28 cellular contexts compared by ENCODE assay signal in the genomic region with DNA sequence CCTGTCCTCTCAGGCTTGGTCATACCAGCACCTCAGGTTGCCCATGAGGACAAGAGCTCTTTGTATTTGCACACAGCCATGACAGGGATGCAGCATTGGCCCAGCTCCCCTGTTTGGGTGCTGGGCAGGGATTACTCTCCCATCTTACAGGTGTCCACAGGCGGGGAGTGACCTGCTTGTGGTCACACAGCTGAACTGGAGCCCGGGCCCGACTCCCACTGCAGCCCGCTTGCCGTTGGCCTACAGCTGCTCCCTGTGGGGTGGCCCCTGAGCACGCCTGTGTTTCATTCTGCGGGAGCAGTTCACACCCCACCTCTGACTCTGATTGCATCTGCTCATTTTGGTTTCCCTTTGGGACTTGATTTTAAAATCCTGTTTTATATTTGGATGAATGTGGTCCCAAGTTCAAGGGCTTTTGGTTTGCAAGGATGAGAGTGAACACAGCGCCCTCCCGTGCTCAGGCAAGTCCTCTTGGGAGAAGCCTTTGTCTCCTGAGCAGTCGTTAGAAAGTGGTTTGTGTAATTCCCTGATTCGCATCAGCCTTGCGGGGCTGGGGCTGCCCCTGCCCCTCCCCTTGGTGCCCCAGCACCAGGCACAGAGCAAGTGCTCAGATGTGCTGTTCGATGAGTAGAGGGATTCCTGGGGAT. TPM values are rescaled to one million over a fixed set of nuclear protein-coding genes. Genes with fewer than 3 reads are reported as not detected.
DNase-seq lines count a peak whose midpoint lies in the region; ATAC-seq, FAIRE-seq and TF ChIP-seq lines count a peak whose summit lies in the region.
"Had no signal": no experiment of that assay in that cellular context is flagged by ENCODE, and none has a peak within 500 bp of the region (broad histone marks: within the 10 kb centered on the region; RNA-seq: fewer than 3 reads in every experiment).

No MANE protein-coding gene starts in this region.

- no peak overlapping the region for H3K56ac ChIP-seq in H1 (replicated peaks; ENCODE audit: insufficient read length, low read depth, low read length)

- H2AFZ ChIP-seq in H1 (ENCODE audit: low read length) = no peak overlapping the region
- H2AFZ ChIP-seq: hepatocyte, parathyroid adenoma had no signal

- H3K4me3 ChIP-seq in heart right ventricle (no peak overlapping the region), H1 (ENCODE audit: extremely low read depth in 1 of 4, insufficient read depth in 2 of 4, low read depth in 3 of 4, low read length in 4 of 4) (no peak overlapping the region), prostate gland (no peak overlapping the region), tibial nerve (no peak overlapping the region)
- H3K4me3 ChIP-seq: hepatocyte, Peyer's patch, sigmoid colon, stomach had no signal

- no peaks in the 10 kb centered on the region for H3K79me2 ChIP-seq in H1 (ENCODE audit: control insufficient read depth in 1 of 2, insufficient read depth in 2 of 2, low read length in 2 of 2)
- H3K79me2 ChIP-seq: hepatocyte, parathyroid adenoma had no signal

- FAIRE-seq in H1 (lab: Jason Lieb, UNC) = no peak
- FAIRE-seq: A204.1, H54 had no signal

- H3K27me3 ChIP-seq in heart right ventricle (no peaks in the 10 kb centered on the region), H1 (replicated peaks in 1 of 4; ENCODE audit: control insufficient read depth in 3 of 4, extremely low read depth in 1 of 4, insufficient read depth in 3 of 4, low read length in 3 of 4) (no peaks in the 10 kb centered on the region), prostate gland (replicated peaks; ENCODE audit: insufficient read depth) (no peaks in the 10 kb centered on the region), tibial nerve (no peaks in the 10 kb centered on the region)
- H3K27me3 ChIP-seq: hepatocyte, Peyer's patch, sigmoid colon, stomach had no signal

- intact Hi-C loops in left cardiac atrium (cut with DNase I) (loop anchor here in 1 of 2 donors (5.0 kb wide), 1 partner anchor 506 kb away; a partner anchor contains a TSS), heart right ventricle (cut with DNase I) (loop anchor here in 2 of 10 donors (2.0 to 10.0 kb wide), 2 partner anchors 68 to 508 kb away; a partner anchor contains a TSS), prostate gland (cut with DNase I) (no loop called here)

- H4K91ac ChIP-seq in H1 (replicated peaks; ENCODE audit: insufficient read length, low read length) = no peak overlapping the region

- H2BK20ac ChIP-seq in H1 (ENCODE audit: low read length) = no peak overlapping the region

- H4K20me1 ChIP-seq in H1 (replicated peaks in 1 of 2; ENCODE audit: control insufficient read depth in 1 of 2, insufficient read depth in 2 of 2, low read length in 2 of 2) = peaks cover 0 to 4% of the 10 kb centered on the region in 2 experiments

- POLR2A ChIA-PET in H1 (lab: Charles Lee; ENCODE audit: partially characterized antibody) = interaction anchor here (0.9 to 2.0 kb wide), 4 partner anchors 9 to 66 kb away, joined by 3 to 5 read pairs (median 4); a partner anchor contains a TSS

- ATAC-seq in left cardiac atrium (no peak), heart right ventricle (no peak), HG03175 (IDR thresholded peaks at IDR 0.05; ENCODE audit: unreplicated experiment) (no peak)
- ATAC-seq: natural killer cell treated with Interleukin-12 subunit alpha and Interleukin-12 subunit beta and Interleukin-15 and Interleukin-18, amount 100 ng/mL, for 72 hours had no signal

- H3K9me3 ChIP-seq in heart right ventricle = no peaks in the 10 kb centered on the region
- no peaks in the 10 kb centered on the region for H3K9me3 ChIP-seq in H1 (ENCODE audit: insufficient read depth in 2 of 2, low read depth in 1 of 2, low read length in 1 of 2)
- H3K9me3 ChIP-seq in prostate gland = no peaks in the 10 kb centered on the region
- H3K9me3 ChIP-seq in tibial nerve = no peaks in the 10 kb centered on the region
- H3K9me3 ChIP-seq: Peyer's patch, sigmoid colon, SK-N-SH, stomach had no signal

- no peak overlapping the region for H4K8ac ChIP-seq in H1 (ENCODE audit: extremely low read depth, insufficient read depth, low read length)

- no peak overlapping the region for H3K4me2 ChIP-seq in H1 (ENCODE audit: insufficient read depth in 1 of 2, low read depth in 2 of 2, low read length in 2 of 2)
- H3K4me2 ChIP-seq: hepatocyte, SK-N-SH had no signal

- no peaks in the 10 kb centered on the region for H3K79me1 ChIP-seq in H1 (ENCODE audit: low read depth, low read length)

- TF ChIP-seq CTCF in heart right ventricle (IDR thresholded peaks at IDR 0.05) (no peak), H1 (IDR thresholded peaks at IDR 0.05; ENCODE audit: control extremely low read depth in 1 of 3, insufficient read depth in 1 of 3, low read depth in 1 of 3, low read length in 3 of 3) (peak in 2 of 3 experiments; percentile 7 to 8; a peak in 2 of 4 replicates), prostate gland (IDR thresholded peaks at IDR 0.05) (no peak), tibial nerve (IDR thresholded peaks at IDR 0.05) (no peak)

- H2BK120ac ChIP-seq in H1 (replicated peaks; ENCODE audit: low read depth, low read length) = no peak overlapping the region

- H3K23ac ChIP-seq in H1 (ENCODE audit: insufficient read length) = no peak overlapping the region

- H2AK5ac ChIP-seq in H1 (ENCODE audit: low read depth, low read length) = no peak overlapping the region

- no peak overlapping the region for H3K4ac ChIP-seq in H1 (replicated peaks; ENCODE audit: insufficient read length, low read depth, low read length)

- no peak overlapping the region for H3K14ac ChIP-seq in H1 (ENCODE audit: insufficient read length)

- CTCF ChIA-PET in H1 (lab: Charles Lee; ENCODE audit: partially characterized antibody) = interaction anchor here (0.5 to 12.5 kb wide), 9 partner anchors 9 to 84 kb away, joined by 3 to 264 read pairs (median 8); a partner anchor contains a TSS

- no peak overlapping the region for H4K5ac ChIP-seq in H1 (ENCODE audit: insufficient read length, low read depth, low read length)

- 72 to 85% methylated on average over 13 of the region's 13 CpGs for WGBS in heart right ventricle, 2 donors
- WGBS in H1 (ENCODE audit: extremely low coverage in 1 of 2, insufficient coverage in 1 of 2, insufficient read length in 1 of 2, insufficient replicate concordance in 2 of 2, low coverage in 1 of 2, low lambda C conversion rate in 2 of 2, missing lambda C conversion rate in 1 of 2), 2 experiments = 96% methylated on average over 13 of the region's 13 CpGs; no CpG with 5 or more reads in 1 of the 2 experiments
- WGBS in prostate gland = 77% methylated on average over 12 of the region's 13 CpGs
- WGBS in tibial nerve, 2 donors = 62 to 67% methylated on average over 13 of the region's 13 CpGs

- H3K23me2 ChIP-seq in H1 (ENCODE audit: low read depth, low read length) = no peaks in the 10 kb centered on the region

- H3K9ac ChIP-seq in H1 (replicated peaks in 1 of 4; ENCODE audit: extremely low read depth in 1 of 4, low read depth in 3 of 4, low read length in 3 of 4) = no peak overlapping the region
- H3K9ac ChIP-seq: parathyroid adenoma, SK-N-SH had no signal

- no peak for TF ChIP-seq POLR2A in H1 (IDR thresholded peaks at IDR 0.05; ENCODE audit: control extremely low read depth in 1 of 2, low read depth in 2 of 2, low read length in 2 of 2)
- no peak for TF ChIP-seq POLR2A in prostate gland (IDR thresholded peaks at IDR 0.05)
- no peak for TF ChIP-seq POLR2A in tibial nerve (IDR thresholded peaks at IDR 0.05)

- H3K4me1 ChIP-seq in heart right ventricle (peaks cover 16 to 47% (median 39%) of the 10 kb centered on the region in 9 donors), H1 (replicated peaks in 1 of 4; ENCODE audit: control insufficient read depth in 3 of 4, insufficient read depth in 4 of 4, low read length in 3 of 4) (no peaks in the 10 kb centered on the region), prostate gland (replicated peaks) (peaks cover 17% of the 10 kb centered on the region), tibial nerve (peaks cover 0 to 58% (median 20%) of the 10 kb centered on the region in 4 donors)
- H3K4me1 ChIP-seq: parathyroid adenoma had no signal

- H3K27ac ChIP-seq in heart right ventricle (peak overlapping the region in 2 of 10 donors; percentile 31 to 79), H1 (ENCODE audit: low read depth, low read length) (no peak overlapping the region), prostate gland (peak overlapping the region; percentile 16 to 95), tibial nerve (peak overlapping the region; percentile 2 to 96 (median 52))
- H3K27ac ChIP-seq: epithelial cell of prostate, hepatocyte, parathyroid adenoma, Peyer's patch, sigmoid colon, stomach, VCaP had no signal

- no peak overlapping the region for H3K18ac ChIP-seq in H1 (ENCODE audit: extremely low read depth, low read length)

- no peak overlapping the region for H2BK5ac ChIP-seq in H1 (ENCODE audit: low read depth, low read length)

- TF ChIP-seq EP300 in H1 (IDR thresholded peaks at IDR 0.05; ENCODE audit: borderline replicate concordance in 1 of 2, low read depth in 2 of 2, low read length in 2 of 2) = no peak
- TF ChIP-seq EP300 in tibial nerve (IDR thresholded peaks at IDR 0.05) = peak in 1 of 2 donors; percentile 26

- TF ChIP-seq RAD21 in H1 (IDR thresholded peaks at IDR 0.05 in 1 of 2, conservative IDR thresholded peaks at IDR 0.05 in 1 of 2; ENCODE audit: low read depth in 2 of 2, low read length in 2 of 2) = no peak

- peak; percentile 20 for DNase-seq in left cardiac atrium
- DNase-seq in heart right ventricle = no peak
- no peak for DNase-seq in H1 (ENCODE audit: low read depth in 1 of 2, low spot score in 2 of 2)
- no peak for DNase-seq in prostate gland (ENCODE audit: low spot score)
- no peak for DNase-seq in tibial nerve (ENCODE audit: low spot score in 2 of 2)
- DNase-seq in SKM-1 treated with dmso at 0.1 percent for 144 hours (lab: John Stamatoyannopoulos, UW; ENCODE audit: unreplicated experiment) = no peak
- DNase-seq in kidney tubule cell (ENCODE audit: low spot score) = no peak
- DNase-seq: activated CD4-positive, alpha-beta T cell treated with anti-CD3 and anti-CD28 coated beads, Interleukin-2, amount 50 U/mL, for 1 hour; activated naive CD4-positive, alpha-beta T cell treated with anti-CD3 and anti-CD28 coated beads, Interleukin-2, amount 50 U/mL, for 16 hours; aorta; foreskin fibroblast; GF-D8; NCI-H1694 treated with DMSO at 0.1 percent for 48 hours; NCI-H526; Peyer's patch; sigmoid colon; SK-N-SH; stimulated activated CD4-positive, alpha-beta T cell treated with anti-CD3 and anti-CD28 coated beads, Interleukin-15, amount 100 ng/mL, for 24 hours; stomach had no signal

- H3K36me3 ChIP-seq in heart right ventricle (peaks cover 0 to 86% (median 27%) of the 10 kb centered on the region in 9 donors), H1 (ENCODE audit: control insufficient read depth in 2 of 4, insufficient read depth in 4 of 4, low read length in 3 of 4) (peaks cover 7 to 20% (median 12%) of the 10 kb centered on the region in 4 experiments; a peak in 7 of 8 replicates), prostate gland (peaks cover 11 to 17% of the 10 kb centered on the region in 2 donors), tibial nerve (peaks cover 0 to 88% (median 13%) of the 10 kb centered on the region in 3 donors)

- no peak overlapping the region for H2BK12ac ChIP-seq in H1 (ENCODE audit: low read depth, low read length)

- H2BK15ac ChIP-seq in H1 (ENCODE audit: low read length) = no peak overlapping the region

RNA-seq across cellular contexts. Expression of a gene that starts 9.3 kb away (rescaled TPM):
- 10 to 100 TPM; 19.4 to 21.0 TPM for total RNA-seq in left cardiac atrium
- 10 to 100 TPM; 17.4 to 30.7 (median 22.1) TPM for total RNA-seq in heart right ventricle
- 10 to 100 TPM; 27.3 to 32.9 TPM for polyA plus RNA-seq in heart right ventricle
- 22.9 and 26.2 TPM in 2 replicates for total RNA-seq in H1 (2021; fragmentation: NEBNext Ultra II Directional; extraction: Animal tissue kit (Norgen Biotek cat#: 25700))
- polyA plus RNA-seq in H1 (2011; rRNA removed) = 20.4 and 26.7 TPM in 2 replicates
- 34.3 TPM for polyA plus RNA-seq in H1 (2011; cell fraction: cytosol; rRNA removed)
- 80.4 TPM for polyA plus RNA-seq in H1 (2011; cell fraction: nucleus; rRNA removed)
- polyA plus RNA-seq in H1 (2012, experiment 1 of 2) = 14.3 to 28.4 TPM (median 26.6 TPM) in 4 replicates
- polyA plus RNA-seq in H1 (2012, experiment 2 of 2) = 17.5 TPM
- 13.5 TPM for polyA plus RNA-seq in H1 (2013, experiment 1 of 2)
- 13.1 TPM for polyA plus RNA-seq in H1 (2013, experiment 2 of 2)
- 24.3 and 33.6 TPM in 2 replicates for polyA minus RNA-seq in H1 (2011; rRNA and poly(A)+ RNA removed)
- polyA minus RNA-seq in H1 (2011; cell fraction: cytosol; rRNA and poly(A)+ RNA removed) = 15.3 TPM
- 33.8 TPM for polyA minus RNA-seq in H1 (2011; cell fraction: nucleus; rRNA and poly(A)+ RNA removed)
- 100 to 1,000 TPM in 1 of 2 donors, 10 to 100 TPM in 1; 90.0 to 114 TPM for total RNA-seq in prostate gland
- 10 to 100 TPM; 32.1 to 49.8 (median 44.2) TPM for total RNA-seq in tibial nerve

RNA-seq across cellular contexts. Expression of a gene that starts 17.5 kb away (rescaled TPM):
- total RNA-seq in left cardiac atrium (under 1 TPM in 1 of 2 donors, not detected in 1; 0.27 TPM), heart right ventricle (under 1 TPM in 1 of 10 donors, not detected in 9; 0.34 TPM), prostate gland (under 1 TPM; 0.28 to 0.59 TPM), tibial nerve (1 to 10 TPM in 3 of 4 donors, under 1 TPM in 1; 0.98 to 1.8 (median 1.4) TPM)
- polyA plus RNA-seq in heart right ventricle (under 1 TPM; 0.19 to 0.22 TPM), H1 (2011; rRNA removed) (0.70 and 1.2 TPM in 2 replicates)
- total RNA-seq in H1 (2021; fragmentation: NEBNext Ultra II Directional; extraction: Animal tissue kit (Norgen Biotek cat#: 25700)) = not detected in 2 replicates
- polyA plus RNA-seq in H1 (2011; cell fraction: cytosol; rRNA removed) = 0.62 TPM
- 0.44 TPM for polyA plus RNA-seq in H1 (2011; cell fraction: nucleus; rRNA removed)
- polyA plus RNA-seq in H1 (2012, experiment 1 of 2) = 0.69 to 1.6 TPM (median 1.3 TPM) in 4 replicates
- 0.43 TPM for polyA plus RNA-seq in H1 (2012, experiment 2 of 2)
- polyA plus RNA-seq in H1 (2013, experiment 1 of 2) = 0.28 TPM
- 0.17 TPM for polyA plus RNA-seq in H1 (2013, experiment 2 of 2)
- not detected in 2 replicates for polyA minus RNA-seq in H1 (2011; rRNA and poly(A)+ RNA removed)
- not detected for polyA minus RNA-seq in H1 (2011; cell fraction: cytosol; rRNA and poly(A)+ RNA removed)
- polyA minus RNA-seq in H1 (2011; cell fraction: nucleus; rRNA and poly(A)+ RNA removed) = 0.40 TPM
- total RNA-seq: hepatocyte, Peyer's patch, stomach had no signal
- polyA plus RNA-seq: SK-N-SH had no signal

RNA-seq across cellular contexts. Expression of a gene that starts 44.0 kb away (rescaled TPM):
- total RNA-seq in left cardiac atrium = under 1 TPM; 0.63 to 0.65 TPM
- under 1 TPM in 6 of 10 donors, not detected in 4; 0.12 to 0.36 (median 0.17) TPM for total RNA-seq in heart right ventricle
- under 1 TPM; 0.28 to 0.37 TPM for polyA plus RNA-seq in heart right ventricle
- total RNA-seq in H1 (2021; fragmentation: NEBNext Ultra II Directional; extraction: Animal tissue kit (Norgen Biotek cat#: 25700)) = 5.4 and 7.2 TPM in 2 replicates
- polyA plus RNA-seq in H1 (2011; rRNA removed) = 10.0 and 13.9 TPM in 2 replicates
- 5.2 TPM for polyA plus RNA-seq in H1 (2011; cell fraction: cytosol; rRNA removed)
- 14.7 TPM for polyA plus RNA-seq in H1 (2011; cell fraction: nucleus; rRNA removed)
- 2.3 to 7.1 TPM (median 5.9 TPM) in 4 replicates for polyA plus RNA-seq in H1 (2012, experiment 1 of 2)
- polyA plus RNA-seq in H1 (2012, experiment 2 of 2) = 3.2 TPM
- 5.7 TPM for polyA plus RNA-seq in H1 (2013, experiment 1 of 2)
- 5.2 TPM for polyA plus RNA-seq in H1 (2013, experiment 2 of 2)
- polyA minus RNA-seq in H1 (2011; rRNA and poly(A)+ RNA removed) = 0.54 and 1.1 TPM in 2 replicates
- 5.6 TPM for polyA minus RNA-seq in H1 (2011; cell fraction: cytosol; rRNA and poly(A)+ RNA removed)
- polyA minus RNA-seq in H1 (2011; cell fraction: nucleus; rRNA and poly(A)+ RNA removed) = 1.5 TPM
- total RNA-seq in prostate gland = 1 to 10 TPM in 1 of 2 donors, under 1 TPM in 1; 0.14 to 5.5 TPM
- total RNA-seq in tibial nerve = 1 to 10 TPM in 3 of 4 donors, not detected in 1; 1.3 to 2.7 (median 2.1) TPM
- total RNA-seq: urinary bladder had no signal

Comparison
In these comparisons a context has a peak if more than half of its experiments do, and no peak if none do; other contexts are left out.
1. CTCF ChIP-seq: peak in H1 (2 of 3); none in heart right ventricle (0 of 9), prostate gland (0 of 4) and tibial nerve (0 of 5).